ENCODE assay signal across 8 cellular contexts in the genomic region with DNA sequence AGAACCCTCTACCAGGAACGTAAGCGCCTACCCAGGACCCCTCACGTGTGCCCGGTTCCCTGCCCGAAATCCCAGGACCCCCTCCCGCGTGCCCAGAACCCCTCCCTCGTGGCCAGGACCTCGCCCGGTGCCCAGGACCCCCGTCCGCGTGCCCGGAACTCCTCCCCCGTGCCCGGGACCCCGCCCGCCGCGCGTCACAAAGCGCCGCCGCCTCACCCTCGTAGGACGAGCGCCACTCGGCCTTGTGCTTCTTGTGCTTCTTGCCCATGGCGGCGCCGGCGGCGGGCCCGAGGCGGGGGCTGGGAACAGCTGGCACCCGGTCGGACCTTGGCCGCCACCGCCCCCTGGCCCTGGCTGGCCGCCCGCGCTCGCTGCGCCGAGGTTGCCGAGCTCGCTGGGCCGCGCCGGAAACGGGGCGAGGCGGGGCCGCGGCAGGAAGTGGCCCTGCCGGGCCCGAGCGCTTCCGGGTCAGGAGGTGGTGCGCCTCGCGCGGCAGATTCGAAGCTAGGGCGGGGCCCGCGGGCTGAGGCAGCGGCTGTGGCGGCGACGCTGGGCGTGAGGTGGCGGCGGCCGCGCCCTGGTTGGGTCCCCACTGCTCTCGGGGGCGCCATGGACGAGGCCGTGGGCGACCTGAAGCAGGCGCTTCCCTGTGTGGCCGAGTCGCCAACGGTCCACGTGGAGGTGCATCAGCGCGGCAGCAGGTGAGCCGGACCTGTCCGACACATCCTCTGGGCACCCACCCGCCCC. TPM values are rescaled to one million over a fixed set of nuclear protein-coding genes. Genes with fewer than 3 reads are reported as not detected.
DNase-seq lines count a peak whose midpoint lies in the region; ATAC-seq and TF ChIP-seq lines count a peak whose summit lies in the region.

A gene (minus strand): TSS at position 412 of the 747 bp plus-strand sequence. CDS start 144 bp downstream, at position 268.
A gene with protein sequence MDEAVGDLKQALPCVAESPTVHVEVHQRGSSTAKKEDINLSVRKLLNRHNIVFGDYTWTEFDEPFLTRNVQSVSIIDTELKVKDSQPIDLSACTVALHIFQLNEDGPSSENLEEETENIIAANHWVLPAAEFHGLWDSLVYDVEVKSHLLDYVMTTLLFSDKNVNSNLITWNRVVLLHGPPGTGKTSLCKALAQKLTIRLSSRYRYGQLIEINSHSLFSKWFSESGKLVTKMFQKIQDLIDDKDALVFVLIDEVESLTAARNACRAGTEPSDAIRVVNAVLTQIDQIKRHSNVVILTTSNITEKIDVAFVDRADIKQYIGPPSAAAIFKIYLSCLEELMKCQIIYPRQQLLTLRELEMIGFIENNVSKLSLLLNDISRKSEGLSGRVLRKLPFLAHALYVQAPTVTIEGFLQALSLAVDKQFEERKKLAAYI (plus strand): TSS at position 495 of the 747 bp plus-strand sequence. CDS start 115 bp downstream, at position 610.

- no peaks in the 10 kb centered on the region for H3K27me3 ChIP-seq in colonic mucosa

- intact Hi-C loops in colonic mucosa (cut with DNase I), result loop anchor here (5.0 kb wide), 1 partner anchor 445 kb away; no protein-coding TSS in a partner anchor
- intact Hi-C loops in left colon (cut with DNase I, micrococcal nuclease), result no loop called here

- peak; percentile 100 for DNase-seq in AG08396 (ENCODE audit: low spot score)
- peak; percentile 71 for DNase-seq in NCI-H2196 treated with DMSO at 0.1 percent for 48 hours (lab: John Stamatoyannopoulos, UW; ENCODE audit: unreplicated experiment)
- peak; percentile 72 to 75 for DNase-seq in activated CD4-positive, alpha-beta T cell treated with anti-CD3 and anti-CD28 coated beads for 24 hours (ENCODE audit: low read depth in 2 of 2)
- peak; percentile 87 for DNase-seq in colonic mucosa
- peak; percentile 85 to 88 for DNase-seq in left colon
- DNase-seq in stimulated activated CD4-positive, alpha-beta T cell treated with anti-CD3 and anti-CD28 coated beads, Interleukin-1b, Interleukin-23, amount 100 ng/mL, for 48 hours, result peak; percentile 85

- H3K36me3 ChIP-seq in colonic mucosa, result peaks cover 7% of the 10 kb centered on the region

- H3K9me3 ChIP-seq in colonic mucosa, result no peaks in the 10 kb centered on the region

- no peak for TF ChIP-seq CTCF in colonic mucosa (IDR thresholded peaks at IDR 0.05)

- H3K4me3 ChIP-seq in colonic mucosa, result peak within 1 kb of the TSS; percentile 89

- ATAC-seq in GM18861 (IDR thresholded peaks at IDR 0.05; ENCODE audit: unreplicated experiment), result peak; percentile 95
- peak; percentile 95 for ATAC-seq in HG03095 (IDR thresholded peaks at IDR 0.05; ENCODE audit: unreplicated experiment)
- ATAC-seq in left colon, result peak; percentile 90

- H3K4me1 ChIP-seq in colonic mucosa, result peaks cover 4% of the 10 kb centered on the region

- peak within 1 kb of the TSS; percentile 80 for H3K27ac ChIP-seq in colonic mucosa

- H3K9ac ChIP-seq in colonic mucosa (ENCODE audit: low read depth in 2 of 2, low read length in 2 of 2), result peak within 1 kb of the TSS; percentile 84 to 90

RNA-seq across cellular contexts. Expression of the first gene that starts in this region (rescaled TPM):
- total RNA-seq in colonic mucosa (10 to 100 TPM; 22.3 to 41.8 TPM), left colon (10 to 100 TPM; 27.6 to 42.9 TPM)

RNA-seq across cellular contexts. Expression of the second gene that starts in this region (rescaled TPM):
- total RNA-seq in colonic mucosa (10 to 100 TPM in 1 of 2 donors, 1 to 10 TPM in 1; 5.8 to 18.1 TPM), left colon (1 to 10 TPM; 2.1 to 4.3 TPM)

Comparison
In these comparisons a context has a peak if more than half of its experiments do, and no peak if none do; other contexts are left out.
1. Peak in every context shown above with its lines: DNase-seq, ATAC-seq, H3K4me3 ChIP-seq and H3K27ac ChIP-seq.